Comparison of ENCODE assay signal across 1 cellular context in genomic region chr6:3794092-3794491, GRCh38.
TF ChIP-seq lines count a peak whose summit lies in the region.

No MANE protein-coding gene starts in this region.

TF ChIP-seq in GM23338, 12 proteins besides CTCF, POLR2A, EP300 and RAD21 (continued from another document):
- TF ChIP-seq REST (IDR thresholded peaks at IDR 0.05; ENCODE audit: unreplicated experiment): no peak
